27 cellular contexts compared by ENCODE assay signal in genomic region chr3:9692416-9692815, GRCh38. TPM values are rescaled to one million over a fixed set of nuclear protein-coding genes. Genes with fewer than 3 reads are reported as not detected.
DNase-seq lines count a peak whose midpoint lies in the region; ATAC-seq, FAIRE-seq and TF ChIP-seq lines count a peak whose summit lies in the region.
"Had no signal": no experiment of that assay in that cellular context is flagged by ENCODE, and none has a peak within 500 bp of the region (broad histone marks: within the 10 kb centered on the region; RNA-seq: fewer than 3 reads in every experiment).

No MANE protein-coding gene starts in this region.

- CTCF ChIA-PET in GM12878 (lab: Yijun Ruan, JAX), result interaction anchor here (0.6 to 3.1 kb wide), 3 partner anchors 35 to 201 kb away, joined by 3 to 9 read pairs (median 3); no protein-coding TSS in a partner anchor

- H3K27me3 ChIP-seq in GM12878 (replicated peaks in 1 of 2; ENCODE audit: control insufficient read depth in 2 of 2, insufficient read depth in 2 of 2, low read length in 1 of 2), result no peaks in the 10 kb centered on the region
- no peaks in the 10 kb centered on the region for H3K27me3 ChIP-seq in osteoblast (ENCODE audit: insufficient read depth, low read length)
- no peaks in the 10 kb centered on the region for H3K27me3 ChIP-seq in spleen (replicated peaks in 1 of 7)
- H3K27me3 ChIP-seq: BE2C had no signal

- H3K79me2 ChIP-seq in GM12878 (ENCODE audit: control insufficient read depth, insufficient read depth, low read length), result no peaks in the 10 kb centered on the region
- H3K79me2 ChIP-seq in osteoblast (ENCODE audit: insufficient read depth, low read length), result no peaks in the 10 kb centered on the region

- no peak for TF ChIP-seq RAD21 in GM12878 (IDR thresholded peaks at IDR 0.05; ENCODE audit: insufficient read depth, low read depth, low read length)

- no peak overlapping the region for H3K27ac ChIP-seq in GM12878 (ENCODE audit: control insufficient read depth, insufficient read depth)
- no peak overlapping the region for H3K27ac ChIP-seq in osteoblast (ENCODE audit: low read depth, low read length)
- H3K27ac ChIP-seq in spleen, result no peak overlapping the region
- H3K27ac ChIP-seq: A549, GM23248 had no signal

- H2AFZ ChIP-seq in GM12878 (ENCODE audit: control insufficient read depth, low read depth, low read length) (no peak overlapping the region), osteoblast (ENCODE audit: low read length) (no peak overlapping the region)
- H2AFZ ChIP-seq: GM23248 had no signal

- H3K4me3 Mint-ChIP-seq in mesothelial cell of epicardium, result no peak overlapping the region
- H3K4me3 Mint-ChIP-seq in natural killer cell treated with Interleukin-12 subunit alpha and Interleukin-12 subunit beta and Interleukin-15 and Interleukin-18, amount 100 ng/mL, for 72 hours, result no peak overlapping the region
- H3K4me3 Mint-ChIP-seq: CD4-positive, alpha-beta memory T cell had no signal

- 97% methylated on average over 5 of the region's 5 CpGs for WGBS in GM12878 (ENCODE audit: insufficient coverage, insufficient replicate concordance, low lambda C conversion rate, missing lambda C conversion rate)
- WGBS in spleen, 5 donors, result 90 to 99% (median 97%) methylated on average over 5 of the region's 5 CpGs

- intact Hi-C loops in GM12878 (cut with micrococcal nuclease; ENCODE audit: unreplicated experiment) (no loop called here), spleen (cut with DNase I; ENCODE audit: low total_unique reads) (no loop called here), head of caudate nucleus (cut with DNase I) (no loop called here), sciatic nerve (cut with DNase I) (no loop called here)

- no peaks in the 10 kb centered on the region for H3K9me3 Mint-ChIP-seq in mesothelial cell of epicardium
- no peaks in the 10 kb centered on the region for H3K9me3 Mint-ChIP-seq in natural killer cell treated with Interleukin-12 subunit alpha and Interleukin-12 subunit beta and Interleukin-15 and Interleukin-18, amount 100 ng/mL, for 72 hours
- H3K9me3 Mint-ChIP-seq: CD4-positive, alpha-beta memory T cell had no signal

- H3K4me1 Mint-ChIP-seq in mesothelial cell of epicardium, result peaks cover 16% of the 10 kb centered on the region
- H3K4me1 Mint-ChIP-seq in natural killer cell treated with Interleukin-12 subunit alpha and Interleukin-12 subunit beta and Interleukin-15 and Interleukin-18, amount 100 ng/mL, for 72 hours (ENCODE audit: low read depth in 2 of 2), result peaks cover 0 to 6% of the 10 kb centered on the region in 2 donors
- H3K4me1 Mint-ChIP-seq: CD4-positive, alpha-beta memory T cell had no signal

- H4K20me1 ChIP-seq in GM12878 (ENCODE audit: control insufficient read depth, insufficient read depth), result peaks cover 5% of the 10 kb centered on the region; the same call in 1 of the 2 replicates
- no peaks in the 10 kb centered on the region for H4K20me1 ChIP-seq in osteoblast (ENCODE audit: insufficient read depth, low read length)

- no peak overlapping the region for H3K4me2 ChIP-seq in GM12878 (ENCODE audit: control insufficient read depth, insufficient read depth)
- no peak overlapping the region for H3K4me2 ChIP-seq in osteoblast (ENCODE audit: insufficient read depth, low read length)
- H3K4me2 ChIP-seq: A549 had no signal

- H3K9me3 ChIP-seq in GM12878 (replicated peaks; ENCODE audit: control insufficient read depth, insufficient read depth, low read length), result no peaks in the 10 kb centered on the region
- H3K9me3 ChIP-seq in osteoblast (ENCODE audit: low read depth, low read length), result no peaks in the 10 kb centered on the region
- no peaks in the 10 kb centered on the region for H3K9me3 ChIP-seq in spleen
- H3K9me3 ChIP-seq: A549, BE2C had no signal

- in situ Hi-C loops in GM12878 (cut with MboI), result no loop called here

- H3K36me3 Mint-ChIP-seq in mesothelial cell of epicardium, result peaks cover 8% of the 10 kb centered on the region
- no peaks in the 10 kb centered on the region for H3K36me3 Mint-ChIP-seq in natural killer cell treated with Interleukin-12 subunit alpha and Interleukin-12 subunit beta and Interleukin-15 and Interleukin-18, amount 100 ng/mL, for 72 hours

- no peak overlapping the region for H3K4me3 ChIP-seq in GM12878
- no peak overlapping the region for H3K4me3 ChIP-seq in osteoblast (ENCODE audit: insufficient read depth, low read length)
- no peak overlapping the region for H3K4me3 ChIP-seq in spleen
- H3K4me3 ChIP-seq: A549, GM23248 had no signal

- SMC1A ChIA-PET in GM12878 (lab: Charles Lee; ENCODE audit: uncharacterized antibody, unreplicated experiment), result interaction anchor here (1.2 to 2.5 kb wide), 3 partner anchors 11 to 189 kb away, joined by 3 to 8 read pairs (median 5); no protein-coding TSS in a partner anchor

- H3K4me1 ChIP-seq in GM12878 (ENCODE audit: control insufficient read depth, insufficient read depth, low read length) (peaks cover 10% of the 10 kb centered on the region), osteoblast (ENCODE audit: insufficient read depth, low read length) (peaks cover 5% of the 10 kb centered on the region), spleen (peaks cover 0 to 17% (median 2%) of the 10 kb centered on the region in 6 donors)
- H3K4me1 ChIP-seq: A549 had no signal

- RAD21 ChIA-PET in GM12878 (lab: Charles Lee; ENCODE audit: unreplicated experiment), result no interaction called here

- POLR2A ChIA-PET in GM12878 (lab: Charles Lee), result interaction anchor here (0.6 kb wide), 1 partner anchor 176 kb away, joined by 5 read pairs; no protein-coding TSS in a partner anchor

- H3K36me3 ChIP-seq in GM12878 (ENCODE audit: control insufficient read depth in 2 of 2, insufficient read depth in 2 of 2, low read length in 1 of 2) (peaks cover 25 to 27% of the 10 kb centered on the region in 2 experiments), osteoblast (ENCODE audit: insufficient read depth, low read length) (peaks cover 57% of the 10 kb centered on the region), spleen (peaks cover 6 to 100% (median 100%) of the 10 kb centered on the region in 6 donors)
- H3K36me3 ChIP-seq: BE2C had no signal

- BruUV-seq in GM12878 (replicated peaks; lab: Mats Ljungman, UMichigan), result no TSS peak

- 0 out of 2 replicates have a peak, but pooled peaks have one; percentile 17 for TF ChIP-seq POLR2A in GM12878 (IDR thresholded peaks at IDR 0.05; ENCODE audit: low read depth, low read length)
- TF ChIP-seq POLR2A in spleen (IDR thresholded peaks at IDR 0.05), result no peak

- no peaks in the 10 kb centered on the region for H3K27me3 Mint-ChIP-seq in mesothelial cell of epicardium (ENCODE audit: low read depth)
- H3K27me3 Mint-ChIP-seq in natural killer cell treated with Interleukin-12 subunit alpha and Interleukin-12 subunit beta and Interleukin-15 and Interleukin-18, amount 100 ng/mL, for 72 hours, result no peaks in the 10 kb centered on the region
- H3K27me3 Mint-ChIP-seq: CD4-positive, alpha-beta memory T cell had no signal

- TF ChIP-seq CTCF in GM12878 (IDR thresholded peaks at IDR 0.05 in 2 of 3, conservative IDR thresholded peaks at IDR 0.05 in 1 of 3; ENCODE audit: control insufficient read depth in 2 of 3, extremely low read depth in 1 of 3, insufficient read depth in 1 of 3, low read depth in 3 of 3, low read length in 3 of 3), result no peak
- no peak for TF ChIP-seq CTCF in mesothelial cell of epicardium (IDR thresholded peaks at IDR 0.05; ENCODE audit: unreplicated experiment)
- TF ChIP-seq CTCF in osteoblast (IDR thresholded peaks at IDR 0.05; ENCODE audit: extremely low read depth, low read depth, low read length), result no peak
- TF ChIP-seq CTCF in spleen (IDR thresholded peaks at IDR 0.05 in 8 of 11, conservative IDR thresholded peaks at IDR 0.05 in 3 of 11), result no peak

- ATAC-seq in GM12878 (no peak), sciatic nerve (no peak), HG03432 (IDR thresholded peaks at IDR 0.05; ENCODE audit: unreplicated experiment) (no peak)
- ATAC-seq in natural killer cell treated with Interleukin-12 subunit alpha and Interleukin-12 subunit beta and Interleukin-15 and Interleukin-18, amount 100 ng/mL, for 72 hours, result no peak
- ATAC-seq: A549 had no signal

- H3K27ac Mint-ChIP-seq in mesothelial cell of epicardium, result peak overlapping the region; percentile 43
- no peak overlapping the region for H3K27ac Mint-ChIP-seq in natural killer cell treated with Interleukin-12 subunit alpha and Interleukin-12 subunit beta and Interleukin-15 and Interleukin-18, amount 100 ng/mL, for 72 hours
- H3K27ac Mint-ChIP-seq: CD4-positive, alpha-beta memory T cell had no signal

- no peak for DNase-seq in GM12878 (ENCODE audit: low read depth, low spot score)
- no peak for DNase-seq in mesothelial cell of epicardium (ENCODE audit: low spot score in 2 of 2, unreplicated experiment in 2 of 2)
- DNase-seq in osteoblast (ENCODE audit: insufficient read length, low spot score, missing footprints), result peak; percentile 70
- peak; percentile 66 for DNase-seq in spleen
- no peak for DNase-seq in head of caudate nucleus
- no peak for DNase-seq in natural killer cell treated with Interleukin-12 subunit alpha and Interleukin-12 subunit beta and Interleukin-15 and Interleukin-18, amount 100 ng/mL, for 72 hours (ENCODE audit: low spot score)
- no peak for DNase-seq in sciatic nerve (ENCODE audit: low spot score)
- DNase-seq: 8988T; ACHN; AML-193; BE2C; C1 segment of cervical spinal cord; Calu3; CD4-positive, alpha-beta memory T cell; COR-L47; DMS53; DMS79 treated with DMSO at 0.1 percent for 48 hours; GF-D8; GM23248; H7; HCEC 1CT had no signal

- no peak for TF ChIP-seq EP300 in GM12878 (IDR thresholded peaks at IDR 0.05; ENCODE audit: borderline replicate concordance in 1 of 2, control insufficient read depth in 1 of 2, low read depth in 2 of 2, low read length in 2 of 2)

- no peak for FAIRE-seq in GM12878 (lab: Jason Lieb, UNC)
- FAIRE-seq: A549, GM12892, GM19239, H1 had no signal

- no peak overlapping the region for H3K9ac ChIP-seq in GM12878 (ENCODE audit: control insufficient read depth, insufficient read depth, low read length)
- H3K9ac ChIP-seq: GM23248 had no signal

RNA-seq across cellular contexts. Expression of gene CPNE9, which starts 11.2 kb away (rescaled TPM):
- total RNA-seq in GM12878 (2013; cell fraction: nucleolus; rRNA removed), result not detected in 2 replicates
- total RNA-seq in GM12878 (2014; rRNA removed) (not detected in 2 replicates), GM12878 (2014; rRNA removed; fragmentation: Illumina TruSeq; extraction: Trizol) (not detected in 2 replicates), GM12878 (2021) (not detected in 2 replicates), mesothelial cell of epicardium (0.42 TPM in 1 of 3 replicates, not detected in the others), osteoblast (not detected in 2 replicates), spleen (under 1 TPM in 1 of 7 donors, not detected in 6; 0.63 TPM), sciatic nerve (not detected)
- polyA plus RNA-seq in GM12878 (2011; ENCODE audit: low read depth), result not detected
- polyA plus RNA-seq in GM12878 (2011; rRNA removed) (0.05 TPM in 1 of 2 replicates, not detected in the other), GM12878 (2014; fragmentation: Illumina TruSeq; extraction: Trizol) (not detected in 2 replicates), GM12878 (2014; fragmentation: Nextera tagmentation; extraction: Ambion mirVana) (under 1 TPM in 1 of 2 experiments, not detected in 1; 0.02 TPM), GM12878 (2014; rRNA removed) (0.12 TPM in 1 of 2 replicates, not detected in the other), GM12878 (2016; fragmentation: Nextera tagmentation; extraction: Ambion mirVana) (not detected), spleen (under 1 TPM; 0.15 to 0.22 (median 0.17) TPM)
- 0.04 TPM in 1 of 2 replicates, not detected in the other for polyA plus RNA-seq in GM12878 (2011; cell fraction: cytosol; rRNA removed)
- polyA plus RNA-seq in GM12878 (2011; cell fraction: nucleus; rRNA removed), result 0.12 and 0.18 TPM in 2 replicates
- polyA plus RNA-seq in GM12878 (2012), result 0.09 TPM in 1 of 2 replicates, not detected in the other
- not detected in 2 replicates for polyA minus RNA-seq in GM12878 (2011; rRNA and poly(A)+ RNA removed)
- not detected in 2 replicates for polyA minus RNA-seq in GM12878 (2011; cell fraction: cytosol; rRNA and poly(A)+ RNA removed)
- 0.24 TPM in 1 of 2 replicates, not detected in the other for polyA minus RNA-seq in GM12878 (2011; cell fraction: nucleus; rRNA and poly(A)+ RNA removed)
- under 1 TPM in 1 of 2 donors, not detected in 1; 0.29 TPM for total RNA-seq in natural killer cell treated with Interleukin-12 subunit alpha and Interleukin-12 subunit beta and Interleukin-15 and Interleukin-18, amount 100 ng/mL, for 72 hours
- total RNA-seq: Calu3, Daoy, GM23248 had no signal
- polyA plus RNA-seq: CD4-positive, alpha-beta memory T cell; GM23248 had no signal

RNA-seq across cellular contexts. Expression of gene BRPF1, which starts 39.1 kb away (rescaled TPM):
- total RNA-seq in GM12878 (2013; cell fraction: nucleolus; rRNA removed), result 14.4 and 20.3 TPM in 2 replicates
- total RNA-seq in GM12878 (2014; rRNA removed) (19.2 and 21.9 TPM in 2 replicates), GM12878 (2014; rRNA removed; fragmentation: Illumina TruSeq; extraction: Trizol) (11.1 and 13.6 TPM in 2 replicates), GM12878 (2021) (21.3 and 25.3 TPM in 2 replicates), mesothelial cell of epicardium (24.1 to 27.1 TPM (median 26.6 TPM) in 3 replicates), osteoblast (14.1 and 14.5 TPM in 2 replicates), spleen (10 to 100 TPM; 24.9 to 31.9 (median 27.0) TPM), sciatic nerve (19.8 TPM)
- 9.6 TPM for polyA plus RNA-seq in GM12878 (2011; ENCODE audit: low read depth)
- polyA plus RNA-seq in GM12878 (2011; rRNA removed) (3.9 and 9.0 TPM in 2 replicates), GM12878 (2014; fragmentation: Illumina TruSeq; extraction: Trizol) (6.4 and 13.6 TPM in 2 replicates), GM12878 (2014; fragmentation: Nextera tagmentation; extraction: Ambion mirVana) (1 to 10 TPM; 1.2 to 1.4 TPM), GM12878 (2014; rRNA removed) (18.6 and 20.7 TPM in 2 replicates), GM12878 (2016; fragmentation: Nextera tagmentation; extraction: Ambion mirVana) (10 to 100 TPM; 13.0 to 14.4 TPM), spleen (1 to 10 TPM; 5.5 to 9.3 (median 6.4) TPM)
- polyA plus RNA-seq in GM12878 (2011; cell fraction: cytosol; rRNA removed), result 9.6 and 12.7 TPM in 2 replicates
- 34.9 and 45.0 TPM in 2 replicates for polyA plus RNA-seq in GM12878 (2011; cell fraction: nucleus; rRNA removed)
- 9.3 and 15.7 TPM in 2 replicates for polyA plus RNA-seq in GM12878 (2012)
- polyA minus RNA-seq in GM12878 (2011; rRNA and poly(A)+ RNA removed), result 8.1 and 12.0 TPM in 2 replicates
- 5.2 and 8.1 TPM in 2 replicates for polyA minus RNA-seq in GM12878 (2011; cell fraction: cytosol; rRNA and poly(A)+ RNA removed)
- 9.6 and 19.1 TPM in 2 replicates for polyA minus RNA-seq in GM12878 (2011; cell fraction: nucleus; rRNA and poly(A)+ RNA removed)
- 10 to 100 TPM; 51.9 to 62.3 TPM for total RNA-seq in natural killer cell treated with Interleukin-12 subunit alpha and Interleukin-12 subunit beta and Interleukin-15 and Interleukin-18, amount 100 ng/mL, for 72 hours

RNA-seq across cellular contexts. Expression of gene MTMR14, which starts 43.1 kb away (rescaled TPM):
- total RNA-seq in GM12878 (2013; cell fraction: nucleolus; rRNA removed), result 60.9 and 63.3 TPM in 2 replicates
- total RNA-seq in GM12878 (2014; rRNA removed) (63.0 and 69.5 TPM in 2 replicates), GM12878 (2014; rRNA removed; fragmentation: Illumina TruSeq; extraction: Trizol) (39.0 and 41.4 TPM in 2 replicates), GM12878 (2021) (55.0 and 57.3 TPM in 2 replicates), mesothelial cell of epicardium (32.6 to 34.9 TPM (median 34.6 TPM) in 3 replicates), osteoblast (47.1 and 47.4 TPM in 2 replicates), spleen (10 to 100 TPM; 55.2 to 84.6 (median 67.2) TPM), sciatic nerve (35.5 TPM)
- 36.0 TPM for polyA plus RNA-seq in GM12878 (2011; ENCODE audit: low read depth)
- polyA plus RNA-seq in GM12878 (2011; rRNA removed) (43.0 and 55.9 TPM in 2 replicates), GM12878 (2014; fragmentation: Illumina TruSeq; extraction: Trizol) (44.6 and 53.9 TPM in 2 replicates), GM12878 (2014; fragmentation: Nextera tagmentation; extraction: Ambion mirVana) (10 to 100 TPM; 13.0 to 16.9 TPM), GM12878 (2014; rRNA removed) (44.0 and 56.1 TPM in 2 replicates), GM12878 (2016; fragmentation: Nextera tagmentation; extraction: Ambion mirVana) (10 to 100 TPM; 56.8 to 64.0 TPM), spleen (10 to 100 TPM; 43.5 to 47.8 (median 45.1) TPM)
- 59.8 and 68.6 TPM in 2 replicates for polyA plus RNA-seq in GM12878 (2011; cell fraction: cytosol; rRNA removed)
- polyA plus RNA-seq in GM12878 (2011; cell fraction: nucleus; rRNA removed), result 64.6 and 71.3 TPM in 2 replicates
- 37.4 and 55.2 TPM in 2 replicates for polyA plus RNA-seq in GM12878 (2012)
- polyA minus RNA-seq in GM12878 (2011; rRNA and poly(A)+ RNA removed), result 68.7 and 74.9 TPM in 2 replicates
- polyA minus RNA-seq in GM12878 (2011; cell fraction: cytosol; rRNA and poly(A)+ RNA removed), result 22.2 and 26.2 TPM in 2 replicates
- polyA minus RNA-seq in GM12878 (2011; cell fraction: nucleus; rRNA and poly(A)+ RNA removed), result 33.7 and 43.8 TPM in 2 replicates
- total RNA-seq in natural killer cell treated with Interleukin-12 subunit alpha and Interleukin-12 subunit beta and Interleukin-15 and Interleukin-18, amount 100 ng/mL, for 72 hours, result 10 to 100 TPM; 57.3 to 62.4 TPM

RNA-seq across cellular contexts. Expression of gene OGG1, which starts 57.3 kb away (rescaled TPM):
- 41.7 and 49.6 TPM in 2 replicates for total RNA-seq in GM12878 (2013; cell fraction: nucleolus; rRNA removed)
- total RNA-seq in GM12878 (2014; rRNA removed), result 32.0 and 32.1 TPM in 2 replicates
- total RNA-seq in GM12878 (2014; rRNA removed; fragmentation: Illumina TruSeq; extraction: Trizol), result 21.1 and 23.5 TPM in 2 replicates
- total RNA-seq in GM12878 (2021), result 24.3 TPM in 2 replicates
- polyA plus RNA-seq in GM12878 (2011; ENCODE audit: low read depth), result 5.8 TPM
- 14.2 and 22.8 TPM in 2 replicates for polyA plus RNA-seq in GM12878 (2011; rRNA removed)
- 21.7 and 32.7 TPM in 2 replicates for polyA plus RNA-seq in GM12878 (2011; cell fraction: cytosol; rRNA removed)
- 29.9 and 35.3 TPM in 2 replicates for polyA plus RNA-seq in GM12878 (2011; cell fraction: nucleus; rRNA removed)
- 10.2 and 11.8 TPM in 2 replicates for polyA plus RNA-seq in GM12878 (2012)
- polyA plus RNA-seq in GM12878 (2014; fragmentation: Illumina TruSeq; extraction: Trizol), result 27.4 and 30.1 TPM in 2 replicates
- polyA plus RNA-seq in GM12878 (2014; fragmentation: Nextera tagmentation; extraction: Ambion mirVana), result 1 to 10 TPM; 4.8 to 6.9 TPM
- 35.4 and 38.7 TPM in 2 replicates for polyA plus RNA-seq in GM12878 (2014; rRNA removed)
- 10 to 100 TPM; 35.6 to 38.8 TPM for polyA plus RNA-seq in GM12878 (2016; fragmentation: Nextera tagmentation; extraction: Ambion mirVana)
- 45.5 and 72.0 TPM in 2 replicates for polyA minus RNA-seq in GM12878 (2011; rRNA and poly(A)+ RNA removed)
- 16.0 and 21.1 TPM in 2 replicates for polyA minus RNA-seq in GM12878 (2011; cell fraction: cytosol; rRNA and poly(A)+ RNA removed)
- 36.9 and 69.6 TPM in 2 replicates for polyA minus RNA-seq in GM12878 (2011; cell fraction: nucleus; rRNA and poly(A)+ RNA removed)
- 37.2 to 51.0 TPM (median 46.0 TPM) in 3 replicates for total RNA-seq in mesothelial cell of epicardium
- 24.8 and 25.7 TPM in 2 replicates for total RNA-seq in osteoblast
- 10 to 100 TPM; 22.0 to 34.5 (median 28.1) TPM for total RNA-seq in spleen
- polyA plus RNA-seq in spleen, result 10 to 100 TPM in 2 of 3 donors, 1 to 10 TPM in 1; 9.3 to 16.7 (median 15.9) TPM
- 10 to 100 TPM; 35.9 to 42.5 TPM for total RNA-seq in natural killer cell treated with Interleukin-12 subunit alpha and Interleukin-12 subunit beta and Interleukin-15 and Interleukin-18, amount 100 ng/mL, for 72 hours
- total RNA-seq in sciatic nerve, result 31.2 TPM

Comparison
In these comparisons a context has a peak if more than half of its experiments do, and no peak if none do; other contexts are left out.
1. DNase-seq: peak in osteoblast (single experiment) and spleen (single experiment); none in GM12878 (single experiment), mesothelial cell of epicardium (0 of 2), head of caudate nucleus (0 of 42), natural killer cell treated with Interleukin-12 subunit alpha and Interleukin-12 subunit beta and Interleukin-15 and Interleukin-18, amount 100 ng/mL, for 72 hours (single experiment) and sciatic nerve (single experiment).